Comparison of ENCODE assay signal across 2 cellular contexts in the genomic region with DNA sequence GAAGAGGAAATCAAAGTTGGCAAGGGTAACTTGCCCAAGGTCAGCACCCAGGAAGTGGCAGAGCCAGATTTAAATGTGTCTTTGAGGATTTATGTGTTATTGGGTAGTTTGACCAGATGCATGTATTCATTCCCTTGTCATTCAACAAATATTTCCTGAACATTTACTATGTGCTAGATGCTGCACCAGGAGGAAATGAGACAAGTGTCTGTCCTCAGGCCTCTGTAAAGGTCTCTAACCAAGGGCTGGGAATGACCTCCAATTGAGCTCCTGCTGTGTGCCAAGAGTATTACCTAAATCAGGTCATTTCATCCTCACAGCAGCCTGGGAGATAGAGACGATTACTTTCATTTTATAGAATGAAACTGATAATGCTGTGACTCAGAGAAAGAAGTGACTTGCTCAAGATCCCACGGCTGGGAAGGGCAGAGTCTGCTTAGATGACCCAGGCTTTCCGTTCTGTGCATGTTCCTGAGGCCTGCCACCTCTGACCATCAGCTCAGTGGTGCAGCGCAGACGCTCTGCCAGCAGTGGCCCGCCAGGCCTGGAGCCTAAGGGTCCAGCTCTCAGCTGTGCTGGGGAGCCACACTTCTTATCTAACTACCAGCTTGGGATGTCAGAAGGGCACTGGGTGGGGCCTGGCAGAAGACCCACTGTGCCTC.
TF ChIP-seq lines count a peak whose summit lies in the region.

No MANE protein-coding gene starts in this region.

TF ChIP-seq in liver, 16 proteins besides CTCF, POLR2A, EP300 and RAD21:
- peak in 1 of 2 donors; percentile 47 for TF ChIP-seq HNF4A (conservative IDR thresholded peaks at IDR 0.05)
- no peak for TF ChIP-seq TAF1 (conservative IDR thresholded peaks at IDR 0.05)
- no peak for TF ChIP-seq FOXA1 (IDR thresholded peaks at IDR 0.05)
- peak; percentile 43 for TF ChIP-seq SP1 (IDR thresholded peaks at IDR 0.05)
- no peak for TF ChIP-seq NR2F2 (IDR thresholded peaks at IDR 0.05)
- TF ChIP-seq, protein P1, sequence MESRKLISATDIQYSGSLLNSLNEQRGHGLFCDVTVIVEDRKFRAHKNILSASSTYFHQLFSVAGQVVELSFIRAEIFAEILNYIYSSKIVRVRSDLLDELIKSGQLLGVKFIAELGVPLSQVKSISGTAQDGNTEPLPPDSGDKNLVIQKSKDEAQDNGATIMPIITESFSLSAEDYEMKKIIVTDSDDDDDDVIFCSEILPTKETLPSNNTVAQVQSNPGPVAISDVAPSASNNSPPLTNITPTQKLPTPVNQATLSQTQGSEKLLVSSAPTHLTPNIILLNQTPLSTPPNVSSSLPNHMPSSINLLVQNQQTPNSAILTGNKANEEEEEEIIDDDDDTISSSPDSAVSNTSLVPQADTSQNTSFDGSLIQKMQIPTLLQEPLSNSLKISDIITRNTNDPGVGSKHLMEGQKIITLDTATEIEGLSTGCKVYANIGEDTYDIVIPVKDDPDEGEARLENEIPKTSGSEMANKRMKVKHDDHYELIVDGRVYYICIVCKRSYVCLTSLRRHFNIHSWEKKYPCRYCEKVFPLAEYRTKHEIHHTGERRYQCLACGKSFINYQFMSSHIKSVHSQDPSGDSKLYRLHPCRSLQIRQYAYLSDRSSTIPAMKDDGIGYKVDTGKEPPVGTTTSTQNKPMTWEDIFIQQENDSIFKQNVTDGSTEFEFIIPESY (IDR thresholded peaks at IDR 0.05): no peak
- TF ChIP-seq, protein P2, sequence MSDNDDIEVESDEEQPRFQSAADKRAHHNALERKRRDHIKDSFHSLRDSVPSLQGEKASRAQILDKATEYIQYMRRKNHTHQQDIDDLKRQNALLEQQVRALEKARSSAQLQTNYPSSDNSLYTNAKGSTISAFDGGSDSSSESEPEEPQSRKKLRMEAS (IDR thresholded peaks at IDR 0.05): no peak
- TF ChIP-seq EGR1 (IDR thresholded peaks at IDR 0.05; ENCODE audit: low read depth in 2 of 2): no peak
- no peak for TF ChIP-seq YY1 (IDR thresholded peaks at IDR 0.05)
- TF ChIP-seq GABPA (IDR thresholded peaks at IDR 0.05 in 1 of 2, conservative IDR thresholded peaks at IDR 0.05 in 1 of 2): no peak
- TF ChIP-seq, protein P3, sequence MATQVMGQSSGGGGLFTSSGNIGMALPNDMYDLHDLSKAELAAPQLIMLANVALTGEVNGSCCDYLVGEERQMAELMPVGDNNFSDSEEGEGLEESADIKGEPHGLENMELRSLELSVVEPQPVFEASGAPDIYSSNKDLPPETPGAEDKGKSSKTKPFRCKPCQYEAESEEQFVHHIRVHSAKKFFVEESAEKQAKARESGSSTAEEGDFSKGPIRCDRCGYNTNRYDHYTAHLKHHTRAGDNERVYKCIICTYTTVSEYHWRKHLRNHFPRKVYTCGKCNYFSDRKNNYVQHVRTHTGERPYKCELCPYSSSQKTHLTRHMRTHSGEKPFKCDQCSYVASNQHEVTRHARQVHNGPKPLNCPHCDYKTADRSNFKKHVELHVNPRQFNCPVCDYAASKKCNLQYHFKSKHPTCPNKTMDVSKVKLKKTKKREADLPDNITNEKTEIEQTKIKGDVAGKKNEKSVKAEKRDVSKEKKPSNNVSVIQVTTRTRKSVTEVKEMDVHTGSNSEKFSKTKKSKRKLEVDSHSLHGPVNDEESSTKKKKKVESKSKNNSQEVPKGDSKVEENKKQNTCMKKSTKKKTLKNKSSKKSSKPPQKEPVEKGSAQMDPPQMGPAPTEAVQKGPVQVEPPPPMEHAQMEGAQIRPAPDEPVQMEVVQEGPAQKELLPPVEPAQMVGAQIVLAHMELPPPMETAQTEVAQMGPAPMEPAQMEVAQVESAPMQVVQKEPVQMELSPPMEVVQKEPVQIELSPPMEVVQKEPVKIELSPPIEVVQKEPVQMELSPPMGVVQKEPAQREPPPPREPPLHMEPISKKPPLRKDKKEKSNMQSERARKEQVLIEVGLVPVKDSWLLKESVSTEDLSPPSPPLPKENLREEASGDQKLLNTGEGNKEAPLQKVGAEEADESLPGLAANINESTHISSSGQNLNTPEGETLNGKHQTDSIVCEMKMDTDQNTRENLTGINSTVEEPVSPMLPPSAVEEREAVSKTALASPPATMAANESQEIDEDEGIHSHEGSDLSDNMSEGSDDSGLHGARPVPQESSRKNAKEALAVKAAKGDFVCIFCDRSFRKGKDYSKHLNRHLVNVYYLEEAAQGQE (IDR thresholded peaks at IDR 0.05): no peak
- no peak for TF ChIP-seq HNF4G (IDR thresholded peaks at IDR 0.05)
- no peak for TF ChIP-seq FOXA2 (IDR thresholded peaks at IDR 0.05)
- peak; percentile 66 to 83 for TF ChIP-seq JUND (IDR thresholded peaks at IDR 0.05)
- TF ChIP-seq RXRA (IDR thresholded peaks at IDR 0.05): peak in 1 of 2 donors; percentile 42
- TF ChIP-seq, protein P4, sequence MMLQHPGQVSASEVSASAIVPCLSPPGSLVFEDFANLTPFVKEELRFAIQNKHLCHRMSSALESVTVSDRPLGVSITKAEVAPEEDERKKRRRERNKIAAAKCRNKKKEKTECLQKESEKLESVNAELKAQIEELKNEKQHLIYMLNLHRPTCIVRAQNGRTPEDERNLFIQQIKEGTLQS (IDR thresholded peaks at IDR 0.05): peak; percentile 81

TF ChIP-seq in HepG2, 621 proteins besides CTCF, POLR2A, EP300 and RAD21:
- TF ChIP-seq, protein P5, sequence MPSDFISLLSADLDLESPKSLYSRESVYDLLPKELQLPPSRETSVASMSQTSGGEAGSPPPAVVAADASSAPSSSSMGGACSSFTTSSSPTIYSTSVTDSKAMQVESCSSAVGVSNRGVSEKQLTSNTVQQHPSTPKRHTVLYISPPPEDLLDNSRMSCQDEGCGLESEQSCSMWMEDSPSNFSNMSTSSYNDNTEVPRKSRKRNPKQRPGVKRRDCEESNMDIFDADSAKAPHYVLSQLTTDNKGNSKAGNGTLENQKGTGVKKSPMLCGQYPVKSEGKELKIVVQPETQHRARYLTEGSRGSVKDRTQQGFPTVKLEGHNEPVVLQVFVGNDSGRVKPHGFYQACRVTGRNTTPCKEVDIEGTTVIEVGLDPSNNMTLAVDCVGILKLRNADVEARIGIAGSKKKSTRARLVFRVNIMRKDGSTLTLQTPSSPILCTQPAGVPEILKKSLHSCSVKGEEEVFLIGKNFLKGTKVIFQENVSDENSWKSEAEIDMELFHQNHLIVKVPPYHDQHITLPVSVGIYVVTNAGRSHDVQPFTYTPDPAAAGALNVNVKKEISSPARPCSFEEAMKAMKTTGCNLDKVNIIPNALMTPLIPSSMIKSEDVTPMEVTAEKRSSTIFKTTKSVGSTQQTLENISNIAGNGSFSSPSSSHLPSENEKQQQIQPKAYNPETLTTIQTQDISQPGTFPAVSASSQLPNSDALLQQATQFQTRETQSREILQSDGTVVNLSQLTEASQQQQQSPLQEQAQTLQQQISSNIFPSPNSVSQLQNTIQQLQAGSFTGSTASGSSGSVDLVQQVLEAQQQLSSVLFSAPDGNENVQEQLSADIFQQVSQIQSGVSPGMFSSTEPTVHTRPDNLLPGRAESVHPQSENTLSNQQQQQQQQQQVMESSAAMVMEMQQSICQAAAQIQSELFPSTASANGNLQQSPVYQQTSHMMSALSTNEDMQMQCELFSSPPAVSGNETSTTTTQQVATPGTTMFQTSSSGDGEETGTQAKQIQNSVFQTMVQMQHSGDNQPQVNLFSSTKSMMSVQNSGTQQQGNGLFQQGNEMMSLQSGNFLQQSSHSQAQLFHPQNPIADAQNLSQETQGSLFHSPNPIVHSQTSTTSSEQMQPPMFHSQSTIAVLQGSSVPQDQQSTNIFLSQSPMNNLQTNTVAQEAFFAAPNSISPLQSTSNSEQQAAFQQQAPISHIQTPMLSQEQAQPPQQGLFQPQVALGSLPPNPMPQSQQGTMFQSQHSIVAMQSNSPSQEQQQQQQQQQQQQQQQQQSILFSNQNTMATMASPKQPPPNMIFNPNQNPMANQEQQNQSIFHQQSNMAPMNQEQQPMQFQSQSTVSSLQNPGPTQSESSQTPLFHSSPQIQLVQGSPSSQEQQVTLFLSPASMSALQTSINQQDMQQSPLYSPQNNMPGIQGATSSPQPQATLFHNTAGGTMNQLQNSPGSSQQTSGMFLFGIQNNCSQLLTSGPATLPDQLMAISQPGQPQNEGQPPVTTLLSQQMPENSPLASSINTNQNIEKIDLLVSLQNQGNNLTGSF (CRISPR knock-in tag; IDR thresholded peaks at IDR 0.05): no peak
TF ChIP-seq in HepG2: peak in this region for 0.
